Comparison of ENCODE assay signal across 25 cellular contexts in genomic region chr5:7779663-7780030, GRCh38.
"Had no signal": no experiment of that assay in that cellular context is flagged by ENCODE, and none has a peak within 500 bp of the region (broad histone marks: within the 10 kb centered on the region; RNA-seq: fewer than 3 reads in every experiment).

No MANE protein-coding gene starts in this region.

- H3K36me3 Mint-ChIP-seq: activated naive CD8-positive, alpha-beta T cell treated with anti-CD3 and anti-CD28 coated beads for 36 hours; immature natural killer cell; natural killer cell had no signal

- DNase-seq: activated CD4-positive, alpha-beta T cell treated with anti-CD3 and anti-CD28 coated beads, Interleukin-2, amount 50 U/mL, for 1 hour; activated CD4-positive, CD25-positive, alpha-beta regulatory T cell treated with anti-CD3 and anti-CD28 coated beads, Interleukin-2, amount 50 U/mL, for 72 hours; activated CD8-positive, alpha-beta memory T cell treated with anti-CD3 and anti-CD28 coated beads, Interleukin-2, amount 50 U/mL, for 4 hours; activated naive CD4-positive, alpha-beta T cell treated with Interleukin-2 at 50 U/mL for 16 hours; activated T-cell treated with anti-CD3 and anti-CD28 coated beads, Interleukin-2, amount 50 U/mL, for 4 hours; effector CD4-positive, alpha-beta T cell; erythroblast; foreskin fibroblast; kidney glomerular epithelial cell; left ventricle myocardium inferior; natural killer cell; pancreas; psoas muscle; spleen; stimulated activated CD4-positive, alpha-beta T cell treated with anti-CD3 and anti-CD28 coated beads, Interleukin-4, amount 100 ng/mL, for 1 hour; stimulated activated naive CD4-positive, alpha-beta T cell treated with Interleukin-2 at 50 U/mL for 16 hours; SW 1271; upper lobe of left lung had no signal

- H3K9me3 ChIP-seq: left ventricle myocardium inferior, pancreas, psoas muscle, right atrium auricular region, spleen, thoracic aorta, upper lobe of left lung had no signal

- H3K36me3 ChIP-seq: left ventricle myocardium inferior, pancreas, right atrium auricular region, spleen, thoracic aorta, upper lobe of left lung had no signal

- H3K9me3 Mint-ChIP-seq: activated naive CD8-positive, alpha-beta T cell treated with anti-CD3 and anti-CD28 coated beads for 36 hours; activated T-cell treated with anti-CD3 and anti-CD28 coated beads, Interleukin-2, amount 50 U/mL, for 4 hours; dendritic cell treated with granulocyte-macrophage colony-stimulating factor and Interleukin-4, amounts not matched to agents 40 ng/mL and 50 ng/mL, for 4 days had no signal

- H3K4me3 Mint-ChIP-seq: activated naive CD8-positive, alpha-beta T cell treated with anti-CD3 and anti-CD28 coated beads for 36 hours; activated T-cell treated with anti-CD3 and anti-CD28 coated beads, Interleukin-2, amount 50 U/mL, for 4 hours; dendritic cell treated with granulocyte-macrophage colony-stimulating factor and Interleukin-4, amounts not matched to agents 40 ng/mL and 50 ng/mL, for 4 days; natural killer cell had no signal

- H3K27ac ChIP-seq: hepatocyte, left ventricle myocardium inferior, pancreas, psoas muscle, right atrium auricular region, spleen, thoracic aorta, upper lobe of left lung, VCaP had no signal

- H3K27ac Mint-ChIP-seq: activated naive CD8-positive, alpha-beta T cell treated with anti-CD3 and anti-CD28 coated beads for 36 hours; dendritic cell treated with granulocyte-macrophage colony-stimulating factor and Interleukin-4, amounts not matched to agents 40 ng/mL and 50 ng/mL, for 4 days; immature natural killer cell; natural killer cell had no signal

- ATAC-seq: pancreas, psoas muscle had no signal

- H3K4me1 ChIP-seq: left ventricle myocardium inferior, pancreas, psoas muscle, right atrium auricular region, spleen, upper lobe of left lung had no signal

- H3K4me3 ChIP-seq: hepatocyte, left ventricle myocardium inferior, pancreas, psoas muscle, right atrium auricular region, spleen, thoracic aorta, upper lobe of left lung had no signal

- H3K27me3 ChIP-seq: hepatocyte, pancreas, right atrium auricular region, upper lobe of left lung had no signal

- FAIRE-seq: pancreas had no signal

- H3K4me2 ChIP-seq: hepatocyte had no signal
